1 cellular context compared by ENCODE assay signal in genomic region chr2:241659150-241659739, GRCh38.
TF ChIP-seq lines count a peak whose summit lies in the region.

No MANE protein-coding gene starts in this region.

TF ChIP-seq in HepG2, 621 proteins besides CTCF, POLR2A, EP300 and RAD21 (continued from another document and continues in another):
- TF ChIP-seq ZNF800 (CRISPR knock-in tag; IDR thresholded peaks at IDR 0.05) (no peak), PRPF4 (IDR thresholded peaks at IDR 0.05; ENCODE audit: low read depth, low read length, poor library complexity, severe bottlenecking) (peak; percentile 97), ZSCAN21 (CRISPR knock-in tag; IDR thresholded peaks at IDR 0.05; ENCODE audit: borderline replicate concordance) (no peak), ZNF556 (CRISPR knock-in tag; IDR thresholded peaks at IDR 0.05; ENCODE audit: borderline replicate concordance) (no peak), CBX1 (IDR thresholded peaks at IDR 0.05; ENCODE audit: low read depth) (no peak), BRD4 (CRISPR knock-in tag; IDR thresholded peaks at IDR 0.05) (no peak), ZFYVE20 (CRISPR knock-in tag; IDR thresholded peaks at IDR 0.05; ENCODE audit: borderline replicate concordance, low read depth) (0 out of 2 replicates have a peak, but pooled peaks have one; percentile 37), CCDC6 (CRISPR knock-in tag; IDR thresholded peaks at IDR 0.05) (no peak), ZGPAT (CRISPR knock-in tag; IDR thresholded peaks at IDR 0.05) (peak; percentile 63), ZNF598 (CRISPR knock-in tag; IDR thresholded peaks at IDR 0.05; ENCODE audit: borderline replicate concordance) (peak; percentile 82; the same call in 1 of the 2 replicates), ZNF260 (CRISPR knock-in tag; IDR thresholded peaks at IDR 0.05; ENCODE audit: borderline replicate concordance, low read depth) (no peak), LCORL (IDR thresholded peaks at IDR 0.05) (no peak), LCORL (CRISPR knock-in tag; IDR thresholded peaks at IDR 0.05) (no peak; the same call in 1 of the 2 replicates), ZNF737 (CRISPR knock-in tag; IDR thresholded peaks at IDR 0.05; ENCODE audit: borderline replicate concordance) (no peak), TEAD3 (CRISPR knock-in tag; optimal IDR thresholded peaks at IDR 0.05; ENCODE audit: borderline replicate concordance) (peak; percentile 91), IKZF1 (IDR thresholded peaks at IDR 0.05) (no peak), ZNF10 (CRISPR knock-in tag; IDR thresholded peaks at IDR 0.05; ENCODE audit: borderline replicate concordance, low read depth) (no peak), GTF3A (CRISPR knock-in tag; conservative IDR thresholded peaks at IDR 0.05) (no peak), RERE (CRISPR knock-in tag; IDR thresholded peaks at IDR 0.05; ENCODE audit: low read depth) (no peak), YY1 (IDR thresholded peaks at IDR 0.05; ENCODE audit: insufficient read depth, insufficient replicate concordance, low read depth, low read length) (peak; percentile 28), SOX5 (CRISPR knock-in tag; IDR thresholded peaks at IDR 0.05; ENCODE audit: borderline replicate concordance) (no peak), FOXP1 (IDR thresholded peaks at IDR 0.05) (no peak), FOXP1 (CRISPR knock-in tag; IDR thresholded peaks at IDR 0.05) (no peak), FOXP4 (CRISPR knock-in tag; IDR thresholded peaks at IDR 0.05) (no peak), CEBPZ (IDR thresholded peaks at IDR 0.05; ENCODE audit: low read length) (no peak), HMG20A (CRISPR knock-in tag; IDR thresholded peaks at IDR 0.05; ENCODE audit: borderline replicate concordance) (no peak), ZNF383 (CRISPR knock-in tag; IDR thresholded peaks at IDR 0.05; ENCODE audit: borderline replicate concordance) (no peak), SMAD3 (CRISPR knock-in tag; IDR thresholded peaks at IDR 0.05) (no peak), ATF7-NPFF (CRISPR knock-in tag; IDR thresholded peaks at IDR 0.05; ENCODE audit: low read depth) (0 out of 2 replicates have a peak, but pooled peaks have one; percentile 42), ZNF546 (CRISPR knock-in tag; conservative IDR thresholded peaks at IDR 0.05) (no peak), KDM5B (CRISPR knock-in tag; IDR thresholded peaks at IDR 0.05; ENCODE audit: borderline replicate concordance) (peak; percentile 43; the same call in 1 of the 2 replicates), NR2F6 (IDR thresholded peaks at IDR 0.05) (no peak), NR2F6 (CRISPR knock-in tag; IDR thresholded peaks at IDR 0.05) (peak; percentile 40; the same call in 1 of the 2 replicates), ZNF615 (CRISPR knock-in tag; IDR thresholded peaks at IDR 0.05; ENCODE audit: borderline replicate concordance) (no peak), HMG20B (CRISPR knock-in tag; conservative IDR thresholded peaks at IDR 0.05) (no peak), ARID5B (CRISPR knock-in tag; IDR thresholded peaks at IDR 0.05) (no peak), ZSCAN12 (CRISPR knock-in tag; IDR thresholded peaks at IDR 0.05) (no peak), ZNF24 (IDR thresholded peaks at IDR 0.05) (no peak), ZNF670 (CRISPR knock-in tag; IDR thresholded peaks at IDR 0.05; ENCODE audit: borderline replicate concordance) (peak; percentile 38; the same call in 1 of the 2 replicates), SOX13 (IDR thresholded peaks at IDR 0.05) (no peak), SOX13 (CRISPR knock-in tag; conservative IDR thresholded peaks at IDR 0.05 in 1 of 2, IDR thresholded peaks at IDR 0.05 in 1 of 2) (no peak), JUNB (CRISPR knock-in tag; IDR thresholded peaks at IDR 0.05; ENCODE audit: borderline replicate concordance) (no peak), PHF20 (CRISPR knock-in tag; IDR thresholded peaks at IDR 0.05) (no peak), REPIN1 (CRISPR knock-in tag; IDR thresholded peaks at IDR 0.05; ENCODE audit: borderline replicate concordance, low read depth) (no peak), MIER2 (CRISPR knock-in tag; IDR thresholded peaks at IDR 0.05) (no peak), RFXANK (CRISPR knock-in tag; IDR thresholded peaks at IDR 0.05) (no peak), ZFY (CRISPR knock-in tag; IDR thresholded peaks at IDR 0.05) (no peak), HINFP (CRISPR knock-in tag; IDR thresholded peaks at IDR 0.05; ENCODE audit: low read depth) (no peak)
